1 cellular context compared by ENCODE assay signal in the genomic region with DNA sequence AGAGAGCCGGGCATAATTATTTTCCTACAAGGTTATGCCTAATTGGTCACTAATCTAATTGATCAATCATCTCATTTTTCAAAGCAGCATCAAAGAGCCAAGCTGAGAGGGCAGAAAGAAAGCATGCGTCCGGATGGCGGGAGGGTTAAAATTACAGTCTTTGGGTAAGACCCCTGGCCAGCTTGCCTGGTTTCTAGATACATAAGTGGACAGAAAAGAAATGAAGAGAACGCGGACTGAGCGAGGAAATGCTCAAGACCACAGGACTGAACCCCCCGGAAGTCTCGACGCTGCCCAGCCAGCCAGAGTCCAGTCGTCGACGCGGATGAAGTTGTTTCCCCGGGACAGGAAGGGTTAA.
TF ChIP-seq lines count a peak whose summit lies in the region.

No MANE protein-coding gene starts in this region.

TF ChIP-seq in HEK293, 187 proteins besides CTCF, POLR2A, EP300 and RAD21 (continued from another document):
- TF ChIP-seq ZBTB11 (tag by site-specific recombination; conservative IDR thresholded peaks at IDR 0.05; ENCODE audit: low read depth) (no peak), ZSCAN18 (tag by site-specific recombination; IDR thresholded peaks at IDR 0.05) (no peak), SALL2 (tag by site-specific recombination; IDR thresholded peaks at IDR 0.05; ENCODE audit: borderline replicate concordance) (no peak), ZNF114 (tag by site-specific recombination; IDR thresholded peaks at IDR 0.05) (no peak), ZNF202 (tag by site-specific recombination; IDR thresholded peaks at IDR 0.05; ENCODE audit: borderline replicate concordance) (no peak), ZNF610 (tag by site-specific recombination; IDR thresholded peaks at IDR 0.05; ENCODE audit: borderline replicate concordance) (no peak), MEIS1 (CRISPR knock-in tag; IDR thresholded peaks at IDR 0.05; ENCODE audit: borderline replicate concordance) (no peak), ZNF488 (tag by site-specific recombination; IDR thresholded peaks at IDR 0.05) (no peak), PRDM6 (tag by site-specific recombination; IDR thresholded peaks at IDR 0.05) (no peak)
